ENCODE assay signal across 14 cellular contexts in genomic region chr2:1749750-1750149, GRCh38.
"Had no signal": no experiment of that assay in that cellular context is flagged by ENCODE, and none has a peak within 500 bp of the region (broad histone marks: within the 10 kb centered on the region; RNA-seq: fewer than 3 reads in every experiment).

No MANE protein-coding gene starts in this region.

- DNase-seq: activated CD4-positive, alpha-beta T cell treated with anti-CD3 and anti-CD28 coated beads, Interleukin-2, amount 50 U/mL, for 1 hour; activated naive CD4-positive, alpha-beta T cell treated with anti-CD3 and anti-CD28 coated beads for 36 hours; activated T-cell treated with anti-CD3 and anti-CD28 coated beads, Interleukin-2, amount 50 U/mL, for 1 hour; nephron progenitor cell; T-cell; T-helper 9 cell; thyroid gland had no signal

- H3K4me2 ChIP-seq: hepatocyte had no signal

- H3K27me3 ChIP-seq: thyroid gland had no signal

- FAIRE-seq: astrocyte, bronchial epithelial cell, keratinocyte had no signal

- H2AFZ ChIP-seq: hepatocyte had no signal

- H3K9me3 ChIP-seq: esophagus muscularis mucosa, thyroid gland had no signal

- H3K36me3 ChIP-seq: esophagus muscularis mucosa, thyroid gland had no signal

- ATAC-seq: activated CD4-positive, CD25-positive, alpha-beta regulatory T cell treated with anti-CD3 and anti-CD28 coated beads, Interleukin-2, amount 50 U/mL, for 24 hours; stimulated activated effector memory CD8-positive, alpha-beta T cell treated with anti-CD3 and anti-CD28 coated beads, Interleukin-12 subunit alpha, Interleukin-12 subunit beta, amount 100 ng/mL, for 72 hours; T-cell had no signal

- H3K27ac ChIP-seq: esophagus muscularis mucosa, hepatocyte, thyroid gland had no signal

- H3K4me3 ChIP-seq: esophagus muscularis mucosa, hepatocyte, thyroid gland had no signal
